ENCODE assay signal across 1 cellular context in genomic region chrX:15785176-15785735, GRCh38.
TF ChIP-seq lines count a peak whose summit lies in the region.

No MANE protein-coding gene starts in this region.

TF ChIP-seq in HepG2, 621 proteins besides CTCF, POLR2A, EP300 and RAD21:
- TF ChIP-seq RBM22 (optimal IDR thresholded peaks at IDR 0.05; ENCODE audit: low read length) (no peak), CEBPB (IDR thresholded peaks at IDR 0.05; ENCODE audit: borderline replicate concordance, low read depth, low read length) (0 out of 2 replicates have a peak, but pooled peaks have one; percentile 27)
